8 cellular contexts compared by ENCODE assay signal in genomic region chr7:6392712-6393666, GRCh38. TPM values are rescaled to one million over a fixed set of nuclear protein-coding genes. Genes with fewer than 3 reads are reported as not detected.
DNase-seq lines count a peak whose midpoint lies in the region; ATAC-seq and TF ChIP-seq lines count a peak whose summit lies in the region.

No MANE protein-coding gene starts in this region.

- no peaks in the 10 kb centered on the region for H3K9me3 Mint-ChIP-seq in activated CD4-positive, alpha-beta T cell treated with anti-CD3 and anti-CD28 coated beads, Interleukin-2, amount 10 ng/mL, durations not matched to agents 7 days and 5 days

- H3K27ac Mint-ChIP-seq in activated CD4-positive, alpha-beta T cell treated with anti-CD3 and anti-CD28 coated beads, Interleukin-2, amount 10 ng/mL, durations not matched to agents 7 days and 5 days, result peak overlapping the region; percentile 63

- TF ChIP-seq CTCF in fibroblast of the aortic adventitia (IDR thresholded peaks at IDR 0.05; ENCODE audit: insufficient read depth, low read length) (no peak), GM10266 (IDR thresholded peaks at IDR 0.05; ENCODE audit: control insufficient read depth, insufficient read depth, low read depth, missing control alignments) (no peak)

- H3K4me3 ChIP-seq in fibroblast of the aortic adventitia (ENCODE audit: low read depth, low read length), result no peak overlapping the region

- ATAC-seq in HG03045 (IDR thresholded peaks at IDR 0.05; ENCODE audit: unreplicated experiment) (peak; percentile 59), HG03097 (IDR thresholded peaks at IDR 0.05; ENCODE audit: low FRiP score, unreplicated experiment) (no peak)

- no peak overlapping the region for H3K4me3 Mint-ChIP-seq in activated CD4-positive, alpha-beta T cell treated with anti-CD3 and anti-CD28 coated beads, Interleukin-2, amount 10 ng/mL, durations not matched to agents 7 days and 5 days

- peaks cover 41% of the 10 kb centered on the region for H3K36me3 Mint-ChIP-seq in activated CD4-positive, alpha-beta T cell treated with anti-CD3 and anti-CD28 coated beads, Interleukin-2, amount 10 ng/mL, durations not matched to agents 7 days and 5 days (ENCODE audit: low read depth)

- peaks cover 44% of the 10 kb centered on the region for H3K4me1 Mint-ChIP-seq in activated CD4-positive, alpha-beta T cell treated with anti-CD3 and anti-CD28 coated beads, Interleukin-2, amount 10 ng/mL, durations not matched to agents 7 days and 5 days

- no peaks in the 10 kb centered on the region for H3K27me3 Mint-ChIP-seq in activated CD4-positive, alpha-beta T cell treated with anti-CD3 and anti-CD28 coated beads, Interleukin-2, amount 10 ng/mL, durations not matched to agents 7 days and 5 days

- POLR2A ChIA-PET in activated CD4-positive, alpha-beta T cell treated with anti-CD3 and anti-CD28 coated beads, Interleukin-2, amount 10 ng/mL, durations not matched to agents 7 days and 5 days (lab: Charles Lee), result no interaction called here

- CTCF ChIA-PET in activated CD4-positive, alpha-beta T cell treated with anti-CD3 and anti-CD28 coated beads, Interleukin-2, amount 10 ng/mL, durations not matched to agents 7 days and 5 days (lab: Charles Lee), result interaction anchor here (1.7 kb wide), 1 partner anchor 37 kb away, joined by 4 read pairs; no protein-coding TSS in a partner anchor

- DNase-seq in CMK (ENCODE audit: low read depth), result peak; percentile 56
- DNase-seq in activated CD4-positive, alpha-beta T cell treated with anti-CD3 and anti-CD28 coated beads, Interleukin-2, amount 10 ng/mL, durations not matched to agents 7 days and 5 days, result no peak
- DNase-seq in fibroblast of the aortic adventitia (ENCODE audit: low read depth), result peak; percentile 87
- peak; percentile 48 for DNase-seq in pulmonary artery endothelial cell (ENCODE audit: low read depth, low spot score)
- no peak for DNase-seq in NCI-H2107 (lab: John Stamatoyannopoulos, UW)
- no peak for DNase-seq in GM10266 (ENCODE audit: extremely low spot score)

RNA-seq across cellular contexts. Expression of gene RAC1, which starts 18.7 kb away (rescaled TPM):
- 100 to 1,000 TPM; 170 to 187 TPM for total RNA-seq in activated CD4-positive, alpha-beta T cell treated with anti-CD3 and anti-CD28 coated beads, Interleukin-2, amount 10 ng/mL, durations not matched to agents 7 days and 5 days
- 71.3 and 97.5 TPM in 2 replicates for total RNA-seq in fibroblast of the aortic adventitia (ENCODE audit: low replicate concordance)
- 75.9 and 76.6 TPM in 2 replicates for total RNA-seq in pulmonary artery endothelial cell

RNA-seq across cellular contexts. Expression of gene FAM220A, which starts 44.2 kb away (rescaled TPM):
- 10 to 100 TPM; 11.2 to 17.2 TPM for total RNA-seq in activated CD4-positive, alpha-beta T cell treated with anti-CD3 and anti-CD28 coated beads, Interleukin-2, amount 10 ng/mL, durations not matched to agents 7 days and 5 days
- total RNA-seq in fibroblast of the aortic adventitia (ENCODE audit: low replicate concordance) (21.8 and 22.2 TPM in 2 replicates), pulmonary artery endothelial cell (13.5 and 18.9 TPM in 2 replicates)

RNA-seq across cellular contexts. Expression of gene DAGLB, which starts 54.8 kb away (rescaled TPM):
- total RNA-seq in activated CD4-positive, alpha-beta T cell treated with anti-CD3 and anti-CD28 coated beads, Interleukin-2, amount 10 ng/mL, durations not matched to agents 7 days and 5 days, result 10 to 100 TPM; 18.3 to 22.4 TPM
- total RNA-seq in fibroblast of the aortic adventitia (ENCODE audit: low replicate concordance), result 21.4 and 38.3 TPM in 2 replicates
- total RNA-seq in pulmonary artery endothelial cell, result 14.0 and 22.4 TPM in 2 replicates

Comparison
In these comparisons a context has a peak if more than half of its experiments do, and no peak if none do; other contexts are left out.
1. DNase-seq: peak in CMK (single experiment), fibroblast of the aortic adventitia (single experiment) and pulmonary artery endothelial cell (single experiment); none in activated CD4-positive, alpha-beta T cell treated with anti-CD3 and anti-CD28 coated beads, Interleukin-2, amount 10 ng/mL, durations not matched to agents 7 days and 5 days (single experiment), NCI-H2107 (single experiment) and GM10266 (single experiment).